Comparison of ENCODE assay signal across 1 cellular context in the genomic region with DNA sequence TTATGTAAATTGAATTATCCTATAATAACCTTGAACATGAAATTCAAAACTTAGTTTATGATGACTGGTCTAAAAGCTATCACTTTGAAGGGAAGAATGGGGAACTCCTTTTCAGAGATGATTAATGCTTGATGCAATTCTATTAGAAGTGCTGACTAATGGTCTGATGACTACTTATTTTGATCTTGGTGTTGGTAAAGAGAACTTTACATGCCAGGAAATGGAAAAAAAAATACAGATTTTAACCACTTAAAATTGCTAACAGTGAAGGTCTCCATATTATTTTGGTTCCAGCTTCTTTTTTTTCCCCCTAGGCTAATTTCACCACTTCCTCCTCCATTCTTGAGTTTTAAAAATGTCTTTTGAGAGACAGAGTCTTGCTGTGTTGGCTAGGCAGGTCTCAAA.
TF ChIP-seq lines count a peak whose summit lies in the region.

No MANE protein-coding gene starts in this region.

TF ChIP-seq in IMR-90, 13 proteins besides CTCF, POLR2A, EP300 and RAD21 (continued from another document):
- TF ChIP-seq MXI1 (IDR thresholded peaks at IDR 0.05; ENCODE audit: borderline replicate concordance, low read depth, low read length) (no peak), CHD1 (IDR thresholded peaks at IDR 0.05; ENCODE audit: low read depth, low read length) (no peak), CEBPB (IDR thresholded peaks at IDR 0.05; ENCODE audit: low read depth, low read length) (peak; percentile 68; the same call in 1 of the 2 replicates), MAFK (IDR thresholded peaks at IDR 0.05; ENCODE audit: low read depth, low read length) (peak; percentile 87), FOS (IDR thresholded peaks at IDR 0.05; ENCODE audit: low read depth, low read length) (no peak), RCOR1 (IDR thresholded peaks at IDR 0.05; ENCODE audit: insufficient replicate concordance, low read length) (no peak), SMC3 (IDR thresholded peaks at IDR 0.05; ENCODE audit: low read depth, low read length) (no peak), NFE2L2 (IDR thresholded peaks at IDR 0.05; ENCODE audit: low read depth, low read length) (peak; percentile 81)
